Comparison of ENCODE assay signal across 1 cellular context in genomic region chr11:2417856-2418705, GRCh38.
TF ChIP-seq lines count a peak whose summit lies in the region.

No MANE protein-coding gene starts in this region.

TF ChIP-seq in H1, 55 proteins besides CTCF, POLR2A, EP300 and RAD21:
- TF ChIP-seq YY1 (IDR thresholded peaks at IDR 0.05; ENCODE audit: low read depth, low read length) (no peak), GTF2F1 (IDR thresholded peaks at IDR 0.05; ENCODE audit: borderline replicate concordance, low read depth, low read length) (no peak), SIX5 (IDR thresholded peaks at IDR 0.05; ENCODE audit: low read depth, low read length) (no peak), CBX8 (IDR thresholded peaks at IDR 0.05; ENCODE audit: borderline replicate concordance, low read depth, low read length) (no peak), KDM4A (IDR thresholded peaks at IDR 0.05; ENCODE audit: low read depth, low read length, severe bottlenecking) (no peak), BCL11A (IDR thresholded peaks at IDR 0.05; ENCODE audit: low read depth in 2 of 2, low read length in 2 of 2) (no peak), JUN (IDR thresholded peaks at IDR 0.05; ENCODE audit: low read depth, low read length) (no peak), SIN3A (conservative IDR thresholded peaks at IDR 0.05 in 1 of 2, IDR thresholded peaks at IDR 0.05 in 1 of 2; ENCODE audit: low read depth in 1 of 2, low read length in 2 of 2) (no peak), EZH2 (IDR thresholded peaks at IDR 0.05; ENCODE audit: low read depth, low read length, severe bottlenecking) (no peak)
TF ChIP-seq in H1: peak in this region for 0.
